In genomic region chr17:17666111-17666714, GRCh38 we compare ENCODE assay signal across 15 cellular contexts. TPM values are rescaled to one million over a fixed set of nuclear protein-coding genes. Genes with fewer than 3 reads are reported as not detected.
DNase-seq lines count a peak whose midpoint lies in the region; TF ChIP-seq lines count a peak whose summit lies in the region.
"Had no signal": no experiment of that assay in that cellular context is flagged by ENCODE, and none has a peak within 500 bp of the region (broad histone marks: within the 10 kb centered on the region; RNA-seq: fewer than 3 reads in every experiment).

No MANE protein-coding gene starts in this region.

- H3K36me3 ChIP-seq in esophagus squamous epithelium, result no peaks in the 10 kb centered on the region
- H3K36me3 ChIP-seq: prostate gland had no signal

- H3K4me1 ChIP-seq in esophagus squamous epithelium, result peaks cover 0 to 23% (median 10%) of the 10 kb centered on the region in 3 donors
- H3K4me1 ChIP-seq: prostate gland had no signal

- H3K4me3 ChIP-seq in AG04449 (ENCODE audit: low read depth, low read length) (no peak overlapping the region), esophagus squamous epithelium (no peak overlapping the region)
- H3K4me3 ChIP-seq: prostate gland had no signal

- H3K9me3 ChIP-seq in esophagus squamous epithelium, result no peaks in the 10 kb centered on the region
- H3K9me3 ChIP-seq: prostate gland had no signal

- CTCF ChIA-PET in AG04449 (lab: Yijun Ruan, JAX), result interaction anchor here (1.1 to 4.8 kb wide), 6 partner anchors 13 to 312 kb away, joined by 3 to 33 read pairs (median 4); partner anchors contain the start of gene RAI1

- no peak for TF ChIP-seq POLR2A in esophagus squamous epithelium (IDR thresholded peaks at IDR 0.05)

- H3K27ac ChIP-seq in esophagus squamous epithelium, result no peak overlapping the region
- H3K27ac ChIP-seq: prostate gland had no signal

- peak; percentile 29 for DNase-seq in AG04449 (ENCODE audit: low read depth, low spot score)
- peak; percentile 86 for DNase-seq in HPDE6-E6E7 (ENCODE audit: extremely low spot score)
- peak; percentile 78 for DNase-seq in astrocyte of the hippocampus (ENCODE audit: low read depth, low spot score)
- peak; percentile 48 for DNase-seq in germinal center (ENCODE audit: low spot score)
- DNase-seq in esophagus squamous epithelium (lab: John Stamatoyannopoulos, UW), result no peak
- no peak for DNase-seq in ureter (ENCODE audit: low spot score)
- DNase-seq in MV-4-11 (lab: John Stamatoyannopoulos, UW), result no peak
- DNase-seq in stimulated activated naive CD4-positive, alpha-beta T cell treated with Interleukin-2 at 50 U/mL for 16 hours (lab: John Stamatoyannopoulos, UW), result no peak
- DNase-seq: activated CD8-positive, alpha-beta T cell treated with anti-CD3 and anti-CD28 coated beads for 36 hours; activated naive CD4-positive, alpha-beta T cell treated with anti-CD3 and anti-CD28 coated beads, Interleukin-2, amount 10 ng/mL, durations not matched to agents 7 days and 5 days; DND-41; NCI-H1105; NCI-H446; stimulated activated CD8-positive, alpha-beta memory T cell treated with anti-CD3 and anti-CD28 coated beads, Interleukin-4, amount 100 ng/mL, for 48 hours had no signal

- no peaks in the 10 kb centered on the region for H3K27me3 ChIP-seq in esophagus squamous epithelium

- 35 to 62% methylated on average over 9 to 13 of the region's 13 CpGs for WGBS in esophagus squamous epithelium, 2 donors

- POLR2A ChIA-PET in AG04449 (lab: Yijun Ruan, JAX), result no interaction called here

- intact Hi-C loops in esophagus squamous epithelium (cut with DNase I), result no loop called here

- TF ChIP-seq CTCF in AG04449 (IDR thresholded peaks at IDR 0.05; ENCODE audit: insufficient read depth, low read length, missing control alignments) (no peak), esophagus squamous epithelium (IDR thresholded peaks at IDR 0.05) (peak in 1 of 6 experiments; percentile 29)

RNA-seq across cellular contexts. Expression of gene RAI1, which starts 15.0 kb away (rescaled TPM):
- total RNA-seq in esophagus squamous epithelium (10 to 100 TPM; 17.0 to 36.3 (median 22.3) TPM), ureter (117 TPM)

Comparison
In these comparisons a context has a peak if more than half of its experiments do, and no peak if none do; other contexts are left out.
1. DNase-seq: peak in AG04449 (single experiment), HPDE6-E6E7 (single experiment), astrocyte of the hippocampus (single experiment) and germinal center (single experiment); none in esophagus squamous epithelium (single experiment), ureter (single experiment), MV-4-11 (single experiment) and stimulated activated naive CD4-positive, alpha-beta T cell treated with Interleukin-2 at 50 U/mL for 16 hours (single experiment).